Comparison of ENCODE assay signal across 1 cellular context in genomic region chr2:160719116-160719515, GRCh38.
TF ChIP-seq lines count a peak whose summit lies in the region.

No MANE protein-coding gene starts in this region.

TF ChIP-seq in HepG2, 621 proteins besides CTCF, POLR2A, EP300 and RAD21 (continued from another document):
- no peak for TF ChIP-seq ZNF20 (CRISPR knock-in tag; IDR thresholded peaks at IDR 0.05)
- TF ChIP-seq ZNF746 (CRISPR knock-in tag; IDR thresholded peaks at IDR 0.05): no peak
- no peak for TF ChIP-seq RARG (CRISPR knock-in tag; IDR thresholded peaks at IDR 0.05; ENCODE audit: low read depth)
- TF ChIP-seq SIX4 (CRISPR knock-in tag; IDR thresholded peaks at IDR 0.05): no peak
- TF ChIP-seq ZNF567 (CRISPR knock-in tag; IDR thresholded peaks at IDR 0.05; ENCODE audit: borderline replicate concordance): no peak
- TF ChIP-seq SMYD3 (CRISPR knock-in tag; IDR thresholded peaks at IDR 0.05): no peak
TF ChIP-seq in HepG2: peak in this region for 0.
